Comparison of ENCODE assay signal across 22 cellular contexts in genomic region chr2:64960819-64961218, GRCh38.
"Had no signal": no experiment of that assay in that cellular context is flagged by ENCODE, and none has a peak within 500 bp of the region (broad histone marks: within the 10 kb centered on the region; RNA-seq: fewer than 3 reads in every experiment).

No MANE protein-coding gene starts in this region.

- DNase-seq: naive thymus-derived CD4-positive, alpha-beta T cell; natural killer cell; occipital lobe; pancreas; posterior cingulate gyrus; psoas muscle; right cardiac atrium; right lobe of liver; sigmoid colon; small intestine; stimulated activated CD4-positive, alpha-beta T cell treated with anti-CD3 and anti-CD28 coated beads, Interleukin-15, amount 100 ng/mL, for 24 hours; stimulated activated CD4-positive, alpha-beta T cell treated with anti-CD3 and anti-CD28 coated beads, Interleukin-2, amount 100 ng/mL, for 24 hours; stimulated activated CD4-positive, alpha-beta T cell treated with anti-CD3 and anti-CD28 coated beads, Interleukin-2, amount 100 ng/mL, for 48 hours; stimulated activated CD4-positive, alpha-beta T cell treated with anti-CD3 and anti-CD28 coated beads, Interleukin-4, amount 100 ng/mL, for 24 hours; stimulated activated naive B cell treated with anti-CD40 and anti-IgM and Interleukin-4, amounts not matched to agents 10 μg/mL and 1 μg/mL and 100 μg/mL, for 72 hours; stimulated activated naive CD4-positive, alpha-beta T cell treated with Interleukin-2 at 50 U/mL for 16 hours; stomach; tibial artery; transverse colon; upper lobe of right lung had no signal

- H3K4me2 ChIP-seq: neural progenitor cell had no signal

- H3K4me1 ChIP-seq: neural progenitor cell, pancreas, stomach, tibial artery, upper lobe of right lung, vagina had no signal

- H3K9me3 ChIP-seq: pancreas, psoas muscle, right lobe of liver, sigmoid colon, stomach, tibial artery, transverse colon, upper lobe of right lung, vagina had no signal

- H3K27me3 ChIP-seq: neural progenitor cell, pancreas, right lobe of liver, sigmoid colon, stomach, tibial artery, transverse colon, upper lobe of right lung, vagina had no signal

- H3K27ac ChIP-seq: neural progenitor cell, pancreas, psoas muscle, right lobe of liver, stomach, tibial artery, transverse colon, upper lobe of right lung, vagina had no signal

- H3K36me3 ChIP-seq: neural progenitor cell, pancreas, right lobe of liver, sigmoid colon, stomach, tibial artery, transverse colon, upper lobe of right lung, vagina had no signal

- H3K4me3 ChIP-seq: neural progenitor cell, pancreas, psoas muscle, right lobe of liver, sigmoid colon, stomach, tibial artery, transverse colon, upper lobe of right lung, vagina had no signal

- H3K9ac ChIP-seq: neural progenitor cell had no signal

- H2AFZ ChIP-seq: neural progenitor cell had no signal
